Comparison of ENCODE assay signal across 21 cellular contexts in genomic region chr5:14851999-14852526, GRCh38.
"Had no signal": no experiment of that assay in that cellular context is flagged by ENCODE, and none has a peak within 500 bp of the region (broad histone marks: within the 10 kb centered on the region; RNA-seq: fewer than 3 reads in every experiment).

No MANE protein-coding gene starts in this region.

- DNase-seq: activated CD4-positive, alpha-beta T cell treated with anti-CD3 and anti-CD28 coated beads for 1 hour; activated CD4-positive, alpha-beta T cell treated with anti-CD3 and anti-CD28 coated beads, Interleukin-2, amount 50 U/mL, for 1 hour; activated CD8-positive, alpha-beta T cell treated with anti-CD3 and anti-CD28 coated beads, Interleukin-2, amount 10 ng/mL, durations not matched to agents 7 days and 5 days; activated naive CD8-positive, alpha-beta T cell treated with anti-CD3 and anti-CD28 coated beads, Interleukin-2, amount 10 ng/mL, durations not matched to agents 7 days and 5 days; amniotic stem cell; cerebellar nuclear complex; hypothalamus; left ventricle myocardium inferior; nucleus accumbens; spleen; stimulated activated CD4-positive, alpha-beta T cell treated with anti-CD3 and anti-CD28 coated beads, Interleukin-4, amount 100 ng/mL, for 1 hour; stimulated activated naive CD4-positive, alpha-beta T cell; T-helper 9 cell; upper lobe of left lung had no signal

- H3K27me3 ChIP-seq: breast epithelium, esophagus muscularis mucosa, gastroesophageal sphincter, spleen, upper lobe of left lung had no signal

- H3K27ac Mint-ChIP-seq: activated CD8-positive, alpha-beta T cell treated with anti-CD3 and anti-CD28 coated beads, Interleukin-2, amount 10 ng/mL, durations not matched to agents 7 days and 5 days; activated naive CD8-positive, alpha-beta T cell treated with anti-CD3 and anti-CD28 coated beads, Interleukin-2, amount 10 ng/mL, durations not matched to agents 7 days and 5 days; activated T-helper 17 cell treated with anti-CD3 and anti-CD28 coated beads, Interleukin-2, amount 50 U/mL, for 72 hours; nephron had no signal

- H3K9me3 Mint-ChIP-seq: activated naive CD8-positive, alpha-beta T cell treated with anti-CD3 and anti-CD28 coated beads, Interleukin-2, amount 10 ng/mL, durations not matched to agents 7 days and 5 days; activated T-helper 17 cell treated with anti-CD3 and anti-CD28 coated beads, Interleukin-2, amount 50 U/mL, for 72 hours; nephron had no signal

- H3K9me3 ChIP-seq: breast epithelium, esophagus muscularis mucosa, gastroesophageal sphincter, left ventricle myocardium inferior, spleen, upper lobe of left lung had no signal

- H3K27me3 Mint-ChIP-seq: activated naive CD8-positive, alpha-beta T cell treated with anti-CD3 and anti-CD28 coated beads, Interleukin-2, amount 10 ng/mL, durations not matched to agents 7 days and 5 days; activated T-helper 17 cell treated with anti-CD3 and anti-CD28 coated beads, Interleukin-2, amount 50 U/mL, for 72 hours had no signal

- H3K4me3 Mint-ChIP-seq: activated CD8-positive, alpha-beta T cell treated with anti-CD3 and anti-CD28 coated beads, Interleukin-2, amount 10 ng/mL, durations not matched to agents 7 days and 5 days; activated naive CD8-positive, alpha-beta T cell treated with anti-CD3 and anti-CD28 coated beads, Interleukin-2, amount 10 ng/mL, durations not matched to agents 7 days and 5 days; activated T-helper 17 cell treated with anti-CD3 and anti-CD28 coated beads, Interleukin-2, amount 50 U/mL, for 72 hours; nephron had no signal

- H3K27ac ChIP-seq: breast epithelium, coronary artery, esophagus muscularis mucosa, gastroesophageal sphincter, left ventricle myocardium inferior, spleen, upper lobe of left lung had no signal

- H3K36me3 ChIP-seq: breast epithelium, left ventricle myocardium inferior, upper lobe of left lung had no signal

- H3K4me1 ChIP-seq: gastroesophageal sphincter, upper lobe of left lung had no signal

- H3K4me3 ChIP-seq: breast epithelium, coronary artery, esophagus muscularis mucosa, gastroesophageal sphincter, left ventricle myocardium inferior, spleen, upper lobe of left lung had no signal

- H3K4me1 Mint-ChIP-seq: activated naive CD8-positive, alpha-beta T cell treated with anti-CD3 and anti-CD28 coated beads, Interleukin-2, amount 10 ng/mL, durations not matched to agents 7 days and 5 days had no signal

- ATAC-seq: activated CD8-positive, alpha-beta T cell treated with anti-CD3 and anti-CD28 coated beads, Interleukin-2, amount 10 ng/mL, durations not matched to agents 7 days and 5 days; activated T-helper 17 cell treated with anti-CD3 and anti-CD28 coated beads, Interleukin-2, amount 50 U/mL, for 72 hours; gastroesophageal sphincter; sciatic nerve had no signal
